1 cellular context compared by ENCODE assay signal in genomic region chr1:180196436-180197003, GRCh38.
TF ChIP-seq lines count a peak whose summit lies in the region.

No MANE protein-coding gene starts in this region.

TF ChIP-seq in HepG2, 621 proteins besides CTCF, POLR2A, EP300 and RAD21:
- TF ChIP-seq ZNF30 (CRISPR knock-in tag; IDR thresholded peaks at IDR 0.05) (no peak), ONECUT2 (CRISPR knock-in tag; IDR thresholded peaks at IDR 0.05) (no peak)
- TF ChIP-seq, protein P1, sequence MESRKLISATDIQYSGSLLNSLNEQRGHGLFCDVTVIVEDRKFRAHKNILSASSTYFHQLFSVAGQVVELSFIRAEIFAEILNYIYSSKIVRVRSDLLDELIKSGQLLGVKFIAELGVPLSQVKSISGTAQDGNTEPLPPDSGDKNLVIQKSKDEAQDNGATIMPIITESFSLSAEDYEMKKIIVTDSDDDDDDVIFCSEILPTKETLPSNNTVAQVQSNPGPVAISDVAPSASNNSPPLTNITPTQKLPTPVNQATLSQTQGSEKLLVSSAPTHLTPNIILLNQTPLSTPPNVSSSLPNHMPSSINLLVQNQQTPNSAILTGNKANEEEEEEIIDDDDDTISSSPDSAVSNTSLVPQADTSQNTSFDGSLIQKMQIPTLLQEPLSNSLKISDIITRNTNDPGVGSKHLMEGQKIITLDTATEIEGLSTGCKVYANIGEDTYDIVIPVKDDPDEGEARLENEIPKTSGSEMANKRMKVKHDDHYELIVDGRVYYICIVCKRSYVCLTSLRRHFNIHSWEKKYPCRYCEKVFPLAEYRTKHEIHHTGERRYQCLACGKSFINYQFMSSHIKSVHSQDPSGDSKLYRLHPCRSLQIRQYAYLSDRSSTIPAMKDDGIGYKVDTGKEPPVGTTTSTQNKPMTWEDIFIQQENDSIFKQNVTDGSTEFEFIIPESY (CRISPR knock-in tag; IDR thresholded peaks at IDR 0.05), result peak; percentile 52; the same call in 1 of the 2 replicates
